8 cellular contexts compared by ENCODE assay signal in the genomic region with DNA sequence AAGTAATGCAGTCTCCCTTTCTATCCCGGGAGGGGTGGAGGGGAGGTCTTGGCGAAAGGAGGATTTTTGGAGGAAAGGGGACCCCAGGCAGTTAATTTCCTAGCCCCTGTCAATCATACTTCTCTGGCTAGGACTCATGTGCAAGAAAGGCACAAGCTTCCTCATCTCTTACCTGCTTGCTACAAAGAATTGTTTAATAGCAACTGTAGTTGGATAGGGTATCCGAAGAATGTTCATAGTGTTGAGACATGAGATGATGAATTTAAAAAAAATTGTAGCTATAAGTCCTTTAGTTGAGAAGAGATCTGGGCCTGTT. TPM values are rescaled to one million over a fixed set of nuclear protein-coding genes. Genes with fewer than 3 reads are reported as not detected.
DNase-seq lines count a peak whose midpoint lies in the region; ATAC-seq and TF ChIP-seq lines count a peak whose summit lies in the region.

No MANE protein-coding gene starts in this region.

- H3K9ac ChIP-seq in endocrine pancreas (ENCODE audit: control insufficient read depth, insufficient read depth, low read length) = peak overlapping the region; percentile 54

- BruUV-seq in Caco-2 (replicated peaks; lab: Mats Ljungman, UMichigan) = no TSS peak

- H3K4me1 Mint-ChIP-seq in Caco-2 (ENCODE audit: low read depth, unreplicated experiment) = peaks cover 6% of the 10 kb centered on the region
- peaks cover 28% of the 10 kb centered on the region for H3K4me1 Mint-ChIP-seq in osteocyte (ENCODE audit: unreplicated experiment)

- intact Hi-C loops in Caco-2 (cut with micrococcal nuclease; ENCODE audit: unreplicated experiment) = no loop called here

- no peak for ATAC-seq in HG02571 (IDR thresholded peaks at IDR 0.05; ENCODE audit: unreplicated experiment)
- no peak for ATAC-seq in omental fat pad (ENCODE audit: low FRiP score)

- H3K4me3 ChIP-seq in Caco-2 (ENCODE audit: low read depth, low read length) (peak overlapping the region; percentile 100), endocrine pancreas (ENCODE audit: control insufficient read depth, insufficient read depth, low read length) (peak overlapping the region; percentile 80)

- H3K27ac Mint-ChIP-seq in Caco-2 (ENCODE audit: unreplicated experiment) (peak overlapping the region; percentile 93), osteocyte (ENCODE audit: unreplicated experiment) (peak overlapping the region; percentile 81)

- H3K27me3 Mint-ChIP-seq in Caco-2 (ENCODE audit: insufficient read depth, unreplicated experiment) (no peaks in the 10 kb centered on the region), osteocyte (ENCODE audit: unreplicated experiment) (no peaks in the 10 kb centered on the region)

- POLR2A ChIA-PET in Caco-2 (lab: Charles Lee) = interaction anchor here (0.6 to 0.7 kb wide), 2 partner anchors 331 to 1177 kb away, joined by 3 read pairs; a partner anchor contains a TSS

- H3K27me3 ChIP-seq in Caco-2 (replicated peaks; ENCODE audit: control insufficient read depth, insufficient read depth, low read length) (no peaks in the 10 kb centered on the region), endocrine pancreas (ENCODE audit: control insufficient read depth, insufficient read depth, low read length) (no peaks in the 10 kb centered on the region)

- H3K4me3 Mint-ChIP-seq in Caco-2 (ENCODE audit: unreplicated experiment) (peak overlapping the region; percentile 92), osteocyte (ENCODE audit: unreplicated experiment) (peak overlapping the region; percentile 92)

- TF ChIP-seq CTCF in Caco-2 (IDR thresholded peaks at IDR 0.05; ENCODE audit: insufficient read depth in 1 of 2, low read depth in 1 of 2, low read length in 1 of 2, severe bottlenecking in 1 of 2, unreplicated experiment in 1 of 2) = no peak
- TF ChIP-seq CTCF in osteocyte (IDR thresholded peaks at IDR 0.05) = no peak
- no peak for TF ChIP-seq CTCF in omental fat pad (IDR thresholded peaks at IDR 0.05)

- H3K36me3 Mint-ChIP-seq in Caco-2 (ENCODE audit: insufficient read depth, unreplicated experiment) (peaks cover 35% of the 10 kb centered on the region), osteocyte (ENCODE audit: unreplicated experiment) (peaks cover 3% of the 10 kb centered on the region)

- H3K9me3 ChIP-seq in Caco-2 (no peaks in the 10 kb centered on the region), endocrine pancreas (ENCODE audit: control insufficient read depth, low read length) (no peaks in the 10 kb centered on the region)

- H3K4me1 ChIP-seq in Caco-2 (peaks cover 7% of the 10 kb centered on the region; the same call in 1 of the 2 replicates), endocrine pancreas (ENCODE audit: control insufficient read depth, insufficient read depth, low read length) (peaks cover 8% of the 10 kb centered on the region)

- no peaks in the 10 kb centered on the region; the same call in 1 of the 2 replicates for H3K36me3 ChIP-seq in Caco-2 (ENCODE audit: control insufficient read depth, insufficient read depth, low read length)
- no peaks in the 10 kb centered on the region for H3K36me3 ChIP-seq in endocrine pancreas (ENCODE audit: control insufficient read depth, insufficient read depth, low read length)

- H3K9me3 Mint-ChIP-seq in Caco-2 (ENCODE audit: unreplicated experiment) = no peaks in the 10 kb centered on the region
- no peaks in the 10 kb centered on the region for H3K9me3 Mint-ChIP-seq in osteocyte (ENCODE audit: unreplicated experiment)

- CTCF ChIA-PET in Caco-2 (lab: Charles Lee) = interaction anchor here (0.6 kb wide), 1 partner anchor 85 kb away, joined by 7 read pairs; no protein-coding TSS in a partner anchor

- no peak for DNase-seq in Caco-2
- DNase-seq in NOMO-1 treated with DMSO at 0.1 percent for 48 hours (lab: John Stamatoyannopoulos, UW; ENCODE audit: unreplicated experiment) = peak; percentile 1
- no peak for DNase-seq in osteocyte (ENCODE audit: extremely low spot score, unreplicated experiment)
- no peak for DNase-seq in NCI-H748 (lab: John Stamatoyannopoulos, UW; ENCODE audit: unreplicated experiment)
- DNase-seq in NCI-H2196 (lab: John Stamatoyannopoulos, UW; ENCODE audit: unreplicated experiment) = no peak
- DNase-seq in omental fat pad (ENCODE audit: low spot score) = no peak

RNA-seq across cellular contexts. Expression of a gene that starts 0.5 kb away (rescaled TPM):
- 25.8 and 27.5 TPM in 2 replicates for total RNA-seq in Caco-2 (2022)
- 2.0 and 3.3 TPM in 2 replicates for total RNA-seq in osteocyte
- 1 to 10 TPM; 2.0 to 4.6 (median 3.9) TPM for total RNA-seq in omental fat pad

RNA-seq across cellular contexts. Expression of a gene that starts 0.8 kb away (rescaled TPM):
- 20.1 and 22.9 TPM in 2 replicates for total RNA-seq in Caco-2 (2022)
- total RNA-seq in osteocyte = 8.5 and 8.7 TPM in 2 replicates
- total RNA-seq in omental fat pad = 1 to 10 TPM; 4.2 to 5.8 (median 5.2) TPM

RNA-seq across cellular contexts. Expression of a gene that starts 53.5 kb away (rescaled TPM):
- 37.6 and 38.4 TPM in 2 replicates for total RNA-seq in Caco-2 (2022)
- 30.8 and 31.6 TPM in 2 replicates for total RNA-seq in osteocyte
- 10 to 100 TPM; 22.9 to 42.0 (median 24.8) TPM for total RNA-seq in omental fat pad

RNA-seq across cellular contexts. Expression of a gene that starts 53.7 kb away (rescaled TPM):
- total RNA-seq in Caco-2 (2022) (13.4 and 18.6 TPM in 2 replicates), osteocyte (22.6 and 28.7 TPM in 2 replicates), omental fat pad (10 to 100 TPM; 12.0 to 25.2 (median 14.8) TPM)
